In genomic region chr6:159255434-159255951, GRCh38 we compare ENCODE assay signal across 24 cellular contexts.
"Had no signal": no experiment of that assay in that cellular context is flagged by ENCODE, and none has a peak within 500 bp of the region (broad histone marks: within the 10 kb centered on the region; RNA-seq: fewer than 3 reads in every experiment).

No MANE protein-coding gene starts in this region.

- H3K27ac ChIP-seq: HL-60, SJSA1, SK-N-MC had no signal

- H3K27me3 ChIP-seq: SJSA1 had no signal

- FAIRE-seq: RCC 7860 had no signal

- DNase-seq: IMR-90, Kasumi-1, KG1, MM.1S, NCI-H1105, NCI-H1417, NCI-H146, NCI-H1694 treated with DMSO at 0.1 percent for 48 hours, NCI-H2029, NCI-H2081 treated with DMSO at 0.1 percent for 48 hours, NCI-H2171, NCI-H226, NCI-H446, NCI-H510A, NCI-H524 treated with DMSO at 0.1 percent for 48 hours, NCI-H69, NCI-H774, Right ventricle myocardium superior, RPMI8226, SIG-M5 had no signal

- H3K9me3 ChIP-seq: SJSA1 had no signal

- H3K4me3 ChIP-seq: SJSA1, SK-N-MC had no signal
